ENCODE assay signal across 7 cellular contexts in the genomic region with DNA sequence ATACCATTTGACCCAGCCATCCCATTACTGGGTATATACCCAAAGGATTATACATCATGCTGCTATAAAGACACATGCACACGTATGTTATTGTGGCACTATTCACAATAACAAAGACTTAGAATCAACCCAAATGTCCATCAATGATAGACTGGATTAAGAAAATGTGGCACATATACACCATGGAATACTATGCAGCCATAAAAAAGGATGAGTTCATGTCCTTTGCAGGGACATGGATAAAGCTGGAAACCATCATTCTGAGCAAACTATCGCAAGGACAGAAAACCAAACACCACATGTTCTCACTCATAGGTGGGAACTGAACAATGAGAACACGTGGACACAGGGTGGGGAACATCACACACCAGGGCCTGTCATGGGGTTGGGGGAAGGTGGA.
DNase-seq lines count a peak whose midpoint lies in the region; ATAC-seq, FAIRE-seq and TF ChIP-seq lines count a peak whose summit lies in the region.
"Not testable (repeated sequence)": the region's sequence is repeated elsewhere in the genome, so short reads cannot be mapped to it uniquely, and the experiment has no call there.

No MANE protein-coding gene starts in this region.

- not testable (repeated sequence) for H2AFZ ChIP-seq in IMR-90 (replicated peaks; ENCODE audit: low read length, poor library complexity); astrocyte (ENCODE audit: low read depth, low read length); K562 (ENCODE audit: low read depth, low read length)

- WGBS in IMR-90 (ENCODE audit: extremely low coverage in 2 of 2, insufficient read length in 1 of 2), 2 experiments: no CpG with 5 or more reads among the region's 3 CpGs
- 12% methylated on average over 2 of the region's 3 CpGs for WGBS in K562 (ENCODE audit: insufficient coverage, low coverage, missing lambda C conversion rate)

- not testable (repeated sequence) for TF ChIP-seq RAD21 in IMR-90 (IDR thresholded peaks at IDR 0.05; ENCODE audit: low read length); K562 (CRISPR knock-in tag; conservative IDR thresholded peaks at IDR 0.05 in 1 of 2, IDR thresholded peaks at IDR 0.05 in 1 of 2)

- not testable (repeated sequence) for H3K36me3 ChIP-seq in HEK293 (ENCODE audit: control insufficient read depth in 2 of 2, insufficient read depth in 1 of 2, low read length in 2 of 2); IMR-90 (ENCODE audit: control insufficient read depth, insufficient read depth, low read length); astrocyte (ENCODE audit: insufficient read depth, low read length); K562 (ENCODE audit: control insufficient read depth, insufficient read depth, low read length)

- not testable (repeated sequence) for H3K23ac ChIP-seq in IMR-90 (ENCODE audit: low read depth, low read length)

- H3K4me3 Mint-ChIP-seq in activated naive CD4-positive, alpha-beta T cell treated with anti-CD3 and anti-CD28 coated beads, Interleukin-2, amount 50 U/mL, for 24 hours: not testable (repeated sequence)
- peak overlapping the region; percentile 14 for H3K4me3 Mint-ChIP-seq in astrocyte (ENCODE audit: unreplicated experiment)

- not testable (repeated sequence) for H4K5ac ChIP-seq in IMR-90 (ENCODE audit: low read depth, low read length)

- ATAC-seq in IMR-90 (ENCODE audit: low read depth); SK-N-SH treated with all-trans-retinoic acid at 6 μM for 48 hours; K562: not testable (repeated sequence)

- H3K27me3 Mint-ChIP-seq in activated naive CD4-positive, alpha-beta T cell treated with anti-CD3 and anti-CD28 coated beads, Interleukin-2, amount 50 U/mL, for 24 hours; astrocyte (ENCODE audit: low read depth, unreplicated experiment): not testable (repeated sequence)

- H2AK5ac ChIP-seq in IMR-90 (ENCODE audit: low read depth, low read length): not testable (repeated sequence)

- not testable (repeated sequence) for H4K8ac ChIP-seq in IMR-90 (ENCODE audit: low read depth in 2 of 2, low read length in 2 of 2)

- not testable (repeated sequence) for FAIRE-seq in astrocyte (lab: Jason Lieb, UNC); K562 (lab: Jason Lieb, UNC)

- not testable (repeated sequence) for H3K18ac ChIP-seq in IMR-90 (ENCODE audit: low read depth, low read length)

- H4K91ac ChIP-seq in IMR-90 (ENCODE audit: insufficient read depth, low read depth, low read length): not testable (repeated sequence)

- not testable (repeated sequence) for H2BK5ac ChIP-seq in IMR-90 (ENCODE audit: low read depth, low read length, poor library complexity, severe bottlenecking)

- CTCF ChIA-PET in HEK293 (lab: Yijun Ruan, JAX); IMR-90 (lab: Yijun Ruan, JAX); K562 (lab: Yijun Ruan, JAX; ENCODE audit: low intra/inter-chr PET ratio): not testable (repeated sequence)

- not testable (repeated sequence) for H3K4me3 ChIP-seq in HEK293 (ENCODE audit: low read depth, low read length); IMR-90 (ENCODE audit: insufficient read depth, low read depth, low read length); astrocyte (ENCODE audit: insufficient read depth, low read depth, low read length); K562

- H3K4me1 ChIP-seq in HEK293 (ENCODE audit: control insufficient read depth, insufficient read depth, low read length); K562 (replicated peaks in 1 of 2; ENCODE audit: control insufficient read depth in 2 of 2, insufficient read depth in 2 of 2, low read length in 2 of 2): not testable (repeated sequence)
- H3K4me1 ChIP-seq in IMR-90 (ENCODE audit: control insufficient read depth, insufficient read depth, low read length) (peaks cover 13% of the 10 kb centered on the region), astrocyte (ENCODE audit: insufficient read depth, low read length) (peaks cover 24% of the 10 kb centered on the region)

- H3K9me3 Mint-ChIP-seq in activated naive CD4-positive, alpha-beta T cell treated with anti-CD3 and anti-CD28 coated beads, Interleukin-2, amount 50 U/mL, for 24 hours; astrocyte (ENCODE audit: unreplicated experiment): not testable (repeated sequence)

- not testable (repeated sequence) for TF ChIP-seq CTCF in HEK293 (tag by site-specific recombination; IDR thresholded peaks at IDR 0.05); IMR-90 (conservative IDR thresholded peaks at IDR 0.05; ENCODE audit: low read depth, low read length); astrocyte (IDR thresholded peaks at IDR 0.05; ENCODE audit: insufficient read depth, low read depth, low read length); K562 (IDR thresholded peaks at IDR 0.05 in 2 of 3, conservative IDR thresholded peaks at IDR 0.05 in 1 of 3; ENCODE audit: insufficient read depth in 2 of 3, low read depth in 1 of 3, low read length in 3 of 3)

- TF ChIP-seq EP300 in K562 (IDR thresholded peaks at IDR 0.05; ENCODE audit: low read length): not testable (repeated sequence)

- not testable (repeated sequence) for H4K20me1 ChIP-seq in IMR-90 (ENCODE audit: insufficient read depth, low read length); astrocyte (ENCODE audit: insufficient read depth, low read length); K562 (replicated peaks; ENCODE audit: control insufficient read depth, insufficient read depth, low read length)

- H3K4ac ChIP-seq in IMR-90 (ENCODE audit: low read depth, low read length): not testable (repeated sequence)

- peak overlapping the region; percentile 26 for H3K27ac Mint-ChIP-seq in activated naive CD4-positive, alpha-beta T cell treated with anti-CD3 and anti-CD28 coated beads, Interleukin-2, amount 50 U/mL, for 24 hours
- H3K27ac Mint-ChIP-seq in astrocyte (ENCODE audit: unreplicated experiment): not testable (repeated sequence)

- H3K27ac ChIP-seq in HEK293 (ENCODE audit: extremely low read depth, low read depth, low read length); astrocyte (ENCODE audit: low read depth, low read length); K562 (ENCODE audit: extremely low read depth, low read depth, low read length): not testable (repeated sequence)
- H3K27ac ChIP-seq in IMR-90 (ENCODE audit: insufficient read depth, low read length) (peak overlapping the region; percentile 32; the same call in 1 of the 2 replicates), epithelial cell of prostate (peak overlapping the region; percentile 88)

- not testable (repeated sequence) for TF ChIP-seq POLR2A in IMR-90 (IDR thresholded peaks at IDR 0.05; ENCODE audit: low read depth, low read length); K562 (conservative IDR thresholded peaks at IDR 0.05)

- BruUV-seq in IMR-90 (replicated peaks; lab: Mats Ljungman, UMichigan); K562 (replicated peaks; lab: Mats Ljungman, UMichigan): not testable (repeated sequence)

- in situ Hi-C loops in IMR-90 (cut with MboI; ENCODE audit: low sequenced_read_pairs); K562 (cut with MboI): not testable (repeated sequence)

- H3K56ac ChIP-seq in IMR-90 (ENCODE audit: extremely low read depth, insufficient read depth, low read length): not testable (repeated sequence)

- intact Hi-C loops in IMR-90 (cut with micrococcal nuclease); K562 (cut with micrococcal nuclease): not testable (repeated sequence)

- H3K36me3 Mint-ChIP-seq in activated naive CD4-positive, alpha-beta T cell treated with anti-CD3 and anti-CD28 coated beads, Interleukin-2, amount 50 U/mL, for 24 hours; astrocyte (ENCODE audit: low read depth, unreplicated experiment): not testable (repeated sequence)

- H3K4me2 ChIP-seq in IMR-90 (ENCODE audit: low read depth, low read length); astrocyte (ENCODE audit: low read length); K562 (ENCODE audit: insufficient read depth, low read length): not testable (repeated sequence)

- H3K79me2 ChIP-seq in astrocyte (ENCODE audit: insufficient read depth, low read length); K562 (ENCODE audit: control insufficient read depth, insufficient read depth, low read length): not testable (repeated sequence)

- H3K79me1 ChIP-seq in IMR-90 (ENCODE audit: low read depth in 1 of 2, low read length in 2 of 2): not testable (repeated sequence)

- H3K14ac ChIP-seq in IMR-90 (replicated peaks; ENCODE audit: low read depth, low read length): not testable (repeated sequence)

- H2BK120ac ChIP-seq in IMR-90 (ENCODE audit: low read depth, low read length): not testable (repeated sequence)

- not testable (repeated sequence) for H2BK20ac ChIP-seq in IMR-90 (ENCODE audit: low read depth, low read length)

- dilution Hi-C loops in IMR-90 (cut with HindIII; ENCODE audit: low sequenced_read_pairs, unreplicated experiment): not testable (repeated sequence)

- not testable (repeated sequence) for H3K9ac ChIP-seq in IMR-90 (ENCODE audit: low read depth, low read length); astrocyte (ENCODE audit: low read length); K562 (ENCODE audit: insufficient read depth in 1 of 2, low read depth in 2 of 2, low read length in 2 of 2)

- DNase-seq in IMR-90; astrocyte (ENCODE audit: low read depth); K562 (ENCODE audit: extremely low read depth in 1 of 4, low spot score in 3 of 4); epithelial cell of prostate (ENCODE audit: low read depth, low spot score): not testable (repeated sequence)

- not testable (repeated sequence) for H2AK9ac ChIP-seq in IMR-90 (replicated peaks; ENCODE audit: low read depth, low read length, poor library complexity)

- H2BK15ac ChIP-seq in IMR-90 (ENCODE audit: low read depth, low read length): not testable (repeated sequence)

- not testable (repeated sequence) for H3K4me1 Mint-ChIP-seq in activated naive CD4-positive, alpha-beta T cell treated with anti-CD3 and anti-CD28 coated beads, Interleukin-2, amount 50 U/mL, for 24 hours
- H3K4me1 Mint-ChIP-seq in astrocyte (ENCODE audit: low read depth, unreplicated experiment): peaks cover 31% of the 10 kb centered on the region

- not testable (repeated sequence) for H3K27me3 ChIP-seq in IMR-90 (ENCODE audit: control insufficient read depth, insufficient read depth, low read length); astrocyte (ENCODE audit: insufficient read depth, low read length); K562 (ENCODE audit: control insufficient read depth in 2 of 2, insufficient read depth in 2 of 2, low read length in 2 of 2)

- POLR2A ChIA-PET in HEK293 (lab: Yijun Ruan, JAX); IMR-90 (lab: Charles Lee; ENCODE audit: unreplicated experiment); K562 (lab: Yijun Ruan, JAX): not testable (repeated sequence)

- H3K9me3 ChIP-seq in HEK293 (ENCODE audit: control insufficient read depth, insufficient read depth, low read depth, low read length); IMR-90 (ENCODE audit: control insufficient read depth, insufficient read depth, low read length); astrocyte (ENCODE audit: insufficient read depth, low read depth, low read length); K562 (replicated peaks; ENCODE audit: control insufficient read depth, insufficient read depth, low read depth, low read length): not testable (repeated sequence)

- not testable (repeated sequence) for H3K9me1 ChIP-seq in IMR-90 (ENCODE audit: insufficient read depth, low read length); K562 (ENCODE audit: control insufficient read depth, insufficient read depth, low read length)
